In the genomic region with DNA sequence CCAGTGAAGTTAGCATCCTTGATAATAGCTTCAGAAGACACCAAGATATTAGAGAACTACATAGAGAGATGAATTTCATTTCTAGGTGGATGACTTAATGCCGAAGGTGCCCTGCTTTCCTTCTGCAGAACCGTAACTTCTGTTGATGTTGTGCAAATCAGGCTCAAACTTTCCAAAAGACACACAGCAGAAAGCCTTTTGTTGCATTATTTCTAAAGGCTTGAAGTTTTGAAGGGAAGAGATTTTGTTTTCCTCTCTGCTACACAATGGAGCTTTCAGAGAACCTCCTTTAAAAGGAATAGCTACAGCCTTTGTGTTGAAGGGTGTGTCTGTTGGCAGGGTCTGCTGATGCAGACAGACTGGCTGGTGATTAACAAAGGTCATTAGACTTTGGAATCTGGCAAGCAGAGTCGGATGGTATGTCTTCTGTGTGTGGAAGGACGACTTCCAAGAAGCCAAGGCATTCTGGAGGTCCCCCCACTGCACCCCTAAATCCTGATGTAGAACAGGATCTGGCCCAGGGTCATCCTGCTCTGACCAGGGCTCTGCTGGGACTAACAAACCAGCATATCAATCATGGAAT, we compare ENCODE assay signal across 8 cellular contexts. TPM values are rescaled to one million over a fixed set of nuclear protein-coding genes. Genes with fewer than 3 reads are reported as not detected.
DNase-seq lines count a peak whose midpoint lies in the region; ATAC-seq, FAIRE-seq and TF ChIP-seq lines count a peak whose summit lies in the region.

No MANE protein-coding gene starts in this region.

- no peak for TF ChIP-seq CTCF in K562 (IDR thresholded peaks at IDR 0.05 in 2 of 3, conservative IDR thresholded peaks at IDR 0.05 in 1 of 3; ENCODE audit: insufficient read depth in 2 of 3, low read depth in 1 of 3, low read length in 3 of 3)
- no peak for TF ChIP-seq CTCF in keratinocyte (optimal IDR thresholded peaks at IDR 0.05 in 1 of 3, IDR thresholded peaks at IDR 0.05 in 1 of 3, conservative IDR thresholded peaks at IDR 0.05 in 1 of 3; ENCODE audit: extremely low read depth in 1 of 3, insufficient read depth in 2 of 3, low read length in 3 of 3)

- in situ Hi-C loops in K562 (cut with MboI) = no loop called here

- FAIRE-seq in K562 (lab: Jason Lieb, UNC) = no peak
- FAIRE-seq in keratinocyte (lab: Jason Lieb, UNC) = peak; percentile 62

- H3K9ac ChIP-seq in HUES64 (ENCODE audit: low read depth, low read length) (peak overlapping the region; percentile 35; the same call in 1 of the 2 replicates), K562 (ENCODE audit: insufficient read depth in 1 of 2, low read depth in 2 of 2, low read length in 2 of 2) (no peak overlapping the region), keratinocyte (ENCODE audit: control insufficient read depth, extremely low read depth, insufficient read depth, low read length) (peak overlapping the region; percentile 58), stomach smooth muscle (ENCODE audit: low read length in 2 of 2) (peak overlapping the region in 1 of 2 donors; percentile 30)

- BruUV-seq in K562 (replicated peaks; lab: Mats Ljungman, UMichigan) = no TSS peak

- POLR2A ChIA-PET in K562 (lab: Yijun Ruan, JAX) = no interaction called here

- intact Hi-C loops in K562 (cut with micrococcal nuclease) (no loop called here), posterior vena cava (cut with DNase I) (loop anchor here in 1 of 2 donors (10.0 kb wide), 1 partner anchor 56 kb away; a partner anchor contains a TSS)

- no peak for DNase-seq in K562 (ENCODE audit: extremely low read depth in 1 of 4, low spot score in 3 of 4)
- no peak for DNase-seq in keratinocyte (ENCODE audit: low read depth, low spot score)
- DNase-seq in posterior vena cava (ENCODE audit: low spot score) = no peak
- no peak for DNase-seq in CD1c-positive myeloid dendritic cell (ENCODE audit: extremely low spot score)

- TF ChIP-seq RAD21 in K562 (CRISPR knock-in tag; conservative IDR thresholded peaks at IDR 0.05 in 1 of 2, IDR thresholded peaks at IDR 0.05 in 1 of 2) = no peak

- H3K4me3 ChIP-seq in HUES64 (ENCODE audit: low read length) (no peak overlapping the region), K562 (no peak overlapping the region), keratinocyte (ENCODE audit: control insufficient read depth in 2 of 3, extremely low read depth in 1 of 3, insufficient read depth in 2 of 3, low read depth in 1 of 3, low read length in 3 of 3) (peak overlapping the region in 2 of 3 experiments; percentile 47 to 50), stomach smooth muscle (ENCODE audit: low read length in 2 of 2) (peak overlapping the region in 1 of 2 donors; percentile 31)

- H4K20me1 ChIP-seq in K562 (replicated peaks; ENCODE audit: control insufficient read depth, insufficient read depth, low read length) = no peaks in the 10 kb centered on the region
- no peaks in the 10 kb centered on the region for H4K20me1 ChIP-seq in keratinocyte (ENCODE audit: control insufficient read depth, extremely low read depth, insufficient read depth, low read length)

- CTCF ChIA-PET in K562 (lab: Yijun Ruan, JAX; ENCODE audit: low intra/inter-chr PET ratio) = no interaction called here

- no peak for TF ChIP-seq EP300 in K562 (IDR thresholded peaks at IDR 0.05; ENCODE audit: low read length)

- no peaks in the 10 kb centered on the region for H3K9me3 ChIP-seq in HUES64 (ENCODE audit: insufficient read depth, low read depth, low read length)
- H3K9me3 ChIP-seq in K562 (replicated peaks; ENCODE audit: control insufficient read depth, insufficient read depth, low read depth, low read length) = no peaks in the 10 kb centered on the region
- no peaks in the 10 kb centered on the region for H3K9me3 ChIP-seq in keratinocyte (ENCODE audit: control insufficient read depth, low read depth, low read length)
- H3K9me3 ChIP-seq in stomach smooth muscle (ENCODE audit: control insufficient read depth in 2 of 2, low read length in 2 of 2) = no peaks in the 10 kb centered on the region

- H3K9me1 ChIP-seq in K562 (ENCODE audit: control insufficient read depth, insufficient read depth, low read length) = no peaks in the 10 kb centered on the region
- H3K9me1 ChIP-seq in keratinocyte (ENCODE audit: control insufficient read depth, extremely low read depth, insufficient read depth, low read length) = no peaks in the 10 kb centered on the region

- WGBS in HUES64 = 79% methylated on average over 4 of the region's 4 CpGs
- 0% methylated on average over 4 of the region's 4 CpGs for WGBS in K562 (ENCODE audit: insufficient coverage, low coverage, missing lambda C conversion rate)

- TF ChIP-seq POLR2A in K562 (conservative IDR thresholded peaks at IDR 0.05) = no peak

- H3K36me3 ChIP-seq in HUES64 (ENCODE audit: insufficient read depth, low read length) = peaks cover 52% of the 10 kb centered on the region
- no peaks in the 10 kb centered on the region for H3K36me3 ChIP-seq in K562 (ENCODE audit: control insufficient read depth, insufficient read depth, low read length)
- peaks cover 12 to 21% of the 10 kb centered on the region in 2 experiments for H3K36me3 ChIP-seq in keratinocyte (ENCODE audit: control insufficient read depth in 2 of 2, extremely low read depth in 1 of 2, insufficient read depth in 2 of 2, low read length in 2 of 2)
- peaks cover 22 to 23% of the 10 kb centered on the region in 2 donors for H3K36me3 ChIP-seq in stomach smooth muscle (ENCODE audit: control insufficient read depth in 2 of 2, insufficient read depth in 2 of 2, low read length in 2 of 2)

- H3K27me3 ChIP-seq in HUES64 (ENCODE audit: insufficient read depth, low read length) (no peaks in the 10 kb centered on the region), K562 (ENCODE audit: control insufficient read depth in 2 of 2, insufficient read depth in 2 of 2, low read length in 2 of 2) (no peaks in the 10 kb centered on the region), keratinocyte (ENCODE audit: control insufficient read depth, extremely low read depth, insufficient read depth, low read length) (no peaks in the 10 kb centered on the region), stomach smooth muscle (ENCODE audit: control insufficient read depth in 1 of 2, insufficient read depth in 2 of 2, low read length in 2 of 2) (no peaks in the 10 kb centered on the region)

- no peak for ATAC-seq in K562
- no peak for ATAC-seq in GM19328 (IDR thresholded peaks at IDR 0.05; ENCODE audit: unreplicated experiment)
- no peak for ATAC-seq in HG03139 (IDR thresholded peaks at IDR 0.05; ENCODE audit: unreplicated experiment)

- H3K4me2 ChIP-seq in K562 (ENCODE audit: insufficient read depth, low read length) (no peak overlapping the region), keratinocyte (ENCODE audit: control insufficient read depth, extremely low read depth, insufficient read depth, low read depth, low read length) (peak overlapping the region; percentile 84)

- H2AFZ ChIP-seq in K562 (ENCODE audit: low read depth, low read length) = 0 out of 2 replicates have a peak overlapping the region, but pooled peaks have one; percentile 26
- peak overlapping the region; percentile 78 for H2AFZ ChIP-seq in keratinocyte (ENCODE audit: control insufficient read depth, low read length)

- H3K27ac ChIP-seq in HUES64 (ENCODE audit: low read depth, low read length) (peak overlapping the region; percentile 79), K562 (ENCODE audit: extremely low read depth, low read depth, low read length) (peak overlapping the region; percentile 49; the same call in 1 of the 3 replicates), keratinocyte (ENCODE audit: control insufficient read depth, insufficient read depth, low read length) (peak overlapping the region; percentile 84), stomach smooth muscle (ENCODE audit: low read length) (peak overlapping the region; percentile 81)

- H3K4me1 ChIP-seq in HUES64 (ENCODE audit: insufficient read depth, low read length) = peaks cover 38% of the 10 kb centered on the region
- no peaks in the 10 kb centered on the region for H3K4me1 ChIP-seq in K562 (replicated peaks in 1 of 2; ENCODE audit: control insufficient read depth in 2 of 2, insufficient read depth in 2 of 2, low read length in 2 of 2)
- H3K4me1 ChIP-seq in keratinocyte (ENCODE audit: control insufficient read depth, extremely low read depth, insufficient read depth, low read length) = peaks cover 44% of the 10 kb centered on the region
- H3K4me1 ChIP-seq in stomach smooth muscle (ENCODE audit: control insufficient read depth, insufficient read depth, low read length) = peaks cover 26% of the 10 kb centered on the region

- no peaks in the 10 kb centered on the region for H3K79me2 ChIP-seq in K562 (ENCODE audit: control insufficient read depth, insufficient read depth, low read length)
- H3K79me2 ChIP-seq in keratinocyte (ENCODE audit: control insufficient read depth, insufficient read depth, low read length) = peaks cover 8% of the 10 kb centered on the region

- dilution Hi-C loops in keratinocyte (cut with MboI; ENCODE audit: extremely low pct_ligation_motif_present, low sequenced_read_pairs) = no loop called here

RNA-seq across cellular contexts. Expression of a gene that starts 57.8 kb away (rescaled TPM):
- polyA plus RNA-seq in HUES64 (2013, experiment 1 of 2) = 36.0 TPM
- polyA plus RNA-seq in HUES64 (2013, experiment 2 of 2) = 35.5 TPM
- total RNA-seq in K562 (2011; cell fraction: chromatin; rRNA removed; ENCODE audit: low replicate concordance) = not detected in 2 replicates
- total RNA-seq in K562 (2011; cell fraction: nucleolus; rRNA removed) = not detected in 2 replicates
- not detected in 2 replicates for total RNA-seq in K562 (2011; cell fraction: nucleoplasm; rRNA removed)
- total RNA-seq in K562 (2014; rRNA removed) (not detected in 2 replicates), K562 (2014; rRNA removed; fragmentation: Illumina TruSeq; extraction: Trizol) (not detected in 2 replicates), K562 (2015; rRNA removed; fragmentation: Illumina TruSeq; extraction: Trizol) (not detected in 2 replicates), K562 (2021) (0.16 and 0.20 TPM in 2 replicates), posterior vena cava (10 to 100 TPM; 20.0 to 25.7 TPM)
- polyA plus RNA-seq in K562 (2011; rRNA removed) (not detected in 2 replicates), K562 (2014; fragmentation: Illumina TruSeq; extraction: Trizol) (not detected in 2 replicates), K562 (2014; fragmentation: Nextera tagmentation; extraction: Ambion mirVana) (not detected), K562 (2014; rRNA removed) (not detected in 2 replicates), keratinocyte (6.9 to 9.5 TPM (median 7.8 TPM) in 3 replicates)
- polyA plus RNA-seq in K562 (2011; cell fraction: cytosol; rRNA removed) = not detected in 2 replicates
- polyA plus RNA-seq in K562 (2011; cell fraction: nucleus; rRNA removed) = not detected in 2 replicates
- polyA plus RNA-seq in K562 (2012) = not detected in 2 replicates
- polyA minus RNA-seq in K562 (2011; rRNA and poly(A)+ RNA removed) = 0.03 TPM in 1 of 2 replicates, not detected in the other
- polyA minus RNA-seq in K562 (2011; cell fraction: cytosol; rRNA and poly(A)+ RNA removed) = not detected in 2 replicates
- polyA minus RNA-seq in K562 (2011; cell fraction: nucleus; rRNA and poly(A)+ RNA removed) = not detected in 2 replicates
- polyA plus RNA-seq in keratinocyte (2011; ENCODE audit: low read depth) = 7.5 TPM
- 7.5 and 7.9 TPM in 2 replicates for polyA plus RNA-seq in keratinocyte (2011; cell fraction: cytosol; rRNA removed)
- polyA plus RNA-seq in keratinocyte (2011; cell fraction: nucleus; rRNA removed) = 31.0 and 35.9 TPM in 2 replicates
- polyA plus RNA-seq in keratinocyte (2012; ENCODE audit: low replicate concordance) = 3.9 and 10.5 TPM in 2 replicates
- polyA minus RNA-seq in keratinocyte = 28.3 to 79.5 TPM (median 44.0 TPM) in 3 replicates
- 18.6 TPM for polyA minus RNA-seq in keratinocyte (2011; cell fraction: cytosol; rRNA and poly(A)+ RNA removed)
- polyA minus RNA-seq in keratinocyte (2011; cell fraction: nucleus; rRNA and poly(A)+ RNA removed) = 49.9 and 97.1 TPM in 2 replicates

Comparison
In these comparisons a context has a peak if more than half of its experiments do, and no peak if none do; other contexts are left out.
1. H3K4me3 ChIP-seq: peak in keratinocyte (2 of 3); none in HUES64 (single experiment) and K562 (single experiment).
2. H3K9ac ChIP-seq: peak in HUES64 (single experiment) and keratinocyte (single experiment); none in K562 (0 of 2).
3. RNA of a gene that starts 57.8 kb away (total RNA-seq): 20.0 to 25.7 TPM in posterior vena cava; 0.16 to 0.20 TPM in K562; every median in the first group is over 10 times any median in the second.
4. Peak in every context shown above with its lines, with median percentiles within 50 percentile points of each other: H3K27ac ChIP-seq.